ENCODE assay signal across 12 cellular contexts in the genomic region with DNA sequence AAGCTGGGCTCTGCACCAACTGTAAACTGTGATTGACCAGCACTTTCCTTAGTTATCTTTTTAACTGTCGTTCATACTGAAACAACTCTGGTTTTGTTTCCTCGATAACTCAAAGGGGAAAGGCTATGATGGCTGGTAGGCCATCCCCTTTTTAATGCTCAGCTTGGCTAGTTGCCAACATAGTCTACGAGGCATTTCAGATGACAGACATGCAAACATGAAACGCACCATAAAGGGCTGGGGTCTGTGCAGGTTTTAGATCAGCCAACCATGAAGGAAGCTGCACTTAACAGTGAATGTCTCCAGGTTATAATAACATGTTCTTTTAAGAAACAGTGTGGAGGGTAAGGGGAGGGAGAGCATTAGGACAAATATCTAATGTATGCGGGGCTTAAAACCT.
DNase-seq lines count a peak whose midpoint lies in the region; ATAC-seq and TF ChIP-seq lines count a peak whose summit lies in the region.
"Had no signal": no experiment of that assay in that cellular context is flagged by ENCODE, and none has a peak within 500 bp of the region (broad histone marks: within the 10 kb centered on the region; RNA-seq: fewer than 3 reads in every experiment).

No MANE protein-coding gene starts in this region.

- H3K36me3 ChIP-seq in body of pancreas (replicated peaks in 1 of 2; ENCODE audit: insufficient read depth in 1 of 2, low read depth in 2 of 2) (no peaks in the 10 kb centered on the region), upper lobe of right lung (no peaks in the 10 kb centered on the region)
- H3K36me3 ChIP-seq: suprapubic skin had no signal

- H3K4me3 Mint-ChIP-seq in nephron: no peak overlapping the region
- H3K4me3 Mint-ChIP-seq: dendritic cell treated with granulocyte-macrophage colony-stimulating factor and Interleukin-4, amounts not matched to agents 40 ng/mL and 50 ng/mL, for 4 days had no signal

- ATAC-seq in GM19043 (IDR thresholded peaks at IDR 0.05; ENCODE audit: low read depth, unreplicated experiment) (peak; percentile 45), HG03135 (IDR thresholded peaks at IDR 0.05; ENCODE audit: unreplicated experiment) (peak; percentile 55), body of pancreas (no peak), upper lobe of right lung (no peak), GM21423 (IDR thresholded peaks at IDR 0.05; ENCODE audit: unreplicated experiment) (no peak)

- H3K27ac Mint-ChIP-seq in nephron: peak overlapping the region; percentile 86 to 98 (median 96)
- H3K27ac Mint-ChIP-seq: dendritic cell treated with granulocyte-macrophage colony-stimulating factor and Interleukin-4, amounts not matched to agents 40 ng/mL and 50 ng/mL, for 4 days had no signal

- H3K9me3 ChIP-seq in body of pancreas (no peaks in the 10 kb centered on the region), upper lobe of right lung (no peaks in the 10 kb centered on the region)
- H3K9me3 ChIP-seq: suprapubic skin had no signal

- no peak overlapping the region for H3K27ac ChIP-seq in body of pancreas
- no peak overlapping the region for H3K27ac ChIP-seq in upper lobe of right lung
- H3K27ac ChIP-seq: suprapubic skin had no signal

- H3K4me3 ChIP-seq in body of pancreas (no peak overlapping the region), upper lobe of right lung (no peak overlapping the region)
- H3K4me3 ChIP-seq: suprapubic skin had no signal

- intact Hi-C loops in body of pancreas (cut with DNase I) (no loop called here), upper lobe of right lung (cut with DNase I) (no loop called here)

- H3K4me1 ChIP-seq in body of pancreas (no peaks in the 10 kb centered on the region), upper lobe of right lung (peaks cover 6% of the 10 kb centered on the region)
- H3K4me1 ChIP-seq: suprapubic skin had no signal

- peaks cover 11% of the 10 kb centered on the region for H3K9me3 Mint-ChIP-seq in nephron

- TF ChIP-seq POLR2A in body of pancreas (IDR thresholded peaks at IDR 0.05): no peak

- H3K4me1 Mint-ChIP-seq in nephron: peaks cover 47% of the 10 kb centered on the region

- WGBS in body of pancreas, 2 donors: 41 to 55% methylated on average over 5 of the region's 5 CpGs

- no peak for TF ChIP-seq CTCF in nephron (IDR thresholded peaks at IDR 0.05; ENCODE audit: unreplicated experiment in 3 of 3)
- TF ChIP-seq CTCF in body of pancreas (IDR thresholded peaks at IDR 0.05): no peak
- no peak for TF ChIP-seq CTCF in upper lobe of right lung (IDR thresholded peaks at IDR 0.05)

- H3K27me3 ChIP-seq in body of pancreas (no peaks in the 10 kb centered on the region), upper lobe of right lung (no peaks in the 10 kb centered on the region)
- H3K27me3 ChIP-seq: suprapubic skin had no signal

- H3K27me3 Mint-ChIP-seq in nephron (ENCODE audit: low read depth): no peaks in the 10 kb centered on the region
- H3K27me3 Mint-ChIP-seq: dendritic cell treated with granulocyte-macrophage colony-stimulating factor and Interleukin-4, amounts not matched to agents 40 ng/mL and 50 ng/mL, for 4 days had no signal

- DNase-seq in NCI-H2171 (lab: John Stamatoyannopoulos, UW) (peak; percentile 35), body of pancreas (no peak), upper lobe of right lung (no peak)
- DNase-seq: activated gamma-delta T cell treated with Interleukin-2 at 50 U/mL for 16 hours, EL, glutamatergic neuron had no signal

- H3K36me3 Mint-ChIP-seq in nephron (ENCODE audit: low read depth): peaks cover 5% of the 10 kb centered on the region

Comparison
In these comparisons a context has a peak if more than half of its experiments do, and no peak if none do; other contexts are left out.
1. ATAC-seq: peak in GM19043 (single experiment) and HG03135 (single experiment); none in body of pancreas (single experiment), upper lobe of right lung (single experiment) and GM21423 (single experiment).